In the genomic region with DNA sequence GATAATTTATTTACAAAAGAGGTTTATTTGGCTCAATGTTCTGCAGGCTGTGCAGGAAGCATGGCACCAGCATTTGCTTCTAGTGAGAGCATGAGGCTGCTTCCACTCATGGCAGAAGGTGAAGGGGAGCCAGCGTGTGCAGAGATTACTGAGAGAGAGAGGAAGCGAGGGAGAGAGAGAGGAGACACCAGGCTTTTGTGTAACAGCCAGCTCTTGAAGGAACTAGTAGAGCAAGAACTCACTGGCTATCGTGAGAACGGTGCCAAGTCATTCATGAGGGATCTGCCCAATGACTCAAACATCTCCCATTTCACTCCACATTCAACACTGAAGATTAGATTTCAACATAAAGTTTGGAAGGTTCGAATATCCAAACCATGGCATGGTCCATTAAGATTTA, we compare ENCODE assay signal across 15 cellular contexts. TPM values are rescaled to one million over a fixed set of nuclear protein-coding genes. Genes with fewer than 3 reads are reported as not detected.
DNase-seq lines count a peak whose midpoint lies in the region; ATAC-seq and TF ChIP-seq lines count a peak whose summit lies in the region.
"Had no signal": no experiment of that assay in that cellular context is flagged by ENCODE, and none has a peak within 500 bp of the region (broad histone marks: within the 10 kb centered on the region; RNA-seq: fewer than 3 reads in every experiment).

No MANE protein-coding gene starts in this region.

- TF ChIP-seq CTCF in right atrium auricular region (IDR thresholded peaks at IDR 0.05) (no peak), choroid plexus epithelial cell (conservative IDR thresholded peaks at IDR 0.05; ENCODE audit: low read depth, low read length) (no peak)

- peaks cover 0 to 36% of the 10 kb centered on the region in 2 donors for H3K4me1 ChIP-seq in right atrium auricular region

- no peak overlapping the region for H3K4me3 ChIP-seq in right atrium auricular region
- no peak overlapping the region for H3K4me3 ChIP-seq in choroid plexus epithelial cell (ENCODE audit: low read depth, low read length)
- H3K4me3 ChIP-seq: GM23338, upper lobe of left lung had no signal

- peak overlapping the region in 1 of 2 donors; percentile 8 for H3K27ac ChIP-seq in right atrium auricular region

- no peaks in the 10 kb centered on the region for H3K36me3 ChIP-seq in right atrium auricular region
- H3K36me3 ChIP-seq: upper lobe of left lung had no signal

- ATAC-seq in Right ventricle myocardium superior (ENCODE audit: poor library complexity) (peak; percentile 35), HG02852 (IDR thresholded peaks at IDR 0.05; ENCODE audit: unreplicated experiment) (no peak)
- ATAC-seq: GM23338 had no signal

- no peaks in the 10 kb centered on the region for H3K9me3 ChIP-seq in right atrium auricular region
- H3K9me3 ChIP-seq: upper lobe of left lung had no signal

- intact Hi-C loops in Right ventricle myocardium superior (cut with DNase I), result no loop called here

- H3K27me3 ChIP-seq in right atrium auricular region, result no peaks in the 10 kb centered on the region
- H3K27me3 ChIP-seq: upper lobe of left lung had no signal

- DNase-seq in Right ventricle myocardium superior (no peak), right atrium auricular region (ENCODE audit: low spot score) (no peak), choroid plexus epithelial cell (ENCODE audit: low read depth) (peak; percentile 8), islet precursor cell (peak; percentile 54), ureter (ENCODE audit: low spot score) (peak; percentile 49), COLO829 (ENCODE audit: low spot score) (no peak)
- DNase-seq in stimulated activated CD4-positive, alpha-beta T cell treated with anti-CD3 and anti-CD28 coated beads, Interleukin-4, amount 100 ng/mL, for 4 hours, result no peak
- DNase-seq: activated CD4-positive, alpha-beta T cell treated with anti-CD3 and anti-CD28 coated beads, Interleukin-2, amount 10 ng/mL, durations not matched to agents 7 days and 5 days; effector CD4-positive, alpha-beta T cell; head of caudate nucleus; NCI-H1105 treated with DMSO at 0.1 percent for 48 hours had no signal

RNA-seq across cellular contexts. Expression of a gene that starts 12.7 kb away (rescaled TPM):
- 82.5 TPM for total RNA-seq in Right ventricle myocardium superior
- total RNA-seq in right atrium auricular region, result 10 to 100 TPM; 35.5 to 52.5 TPM
- 21.0 TPM for total RNA-seq in ureter
- total RNA-seq: activated CD4-positive, alpha-beta T cell treated with anti-CD3 and anti-CD28 coated beads, Interleukin-2, amount 10 ng/mL, durations not matched to agents 7 days and 5 days; GM23338; T-helper 1 cell treated with Interleukin-12 subunit alpha and Interleukin-12 subunit beta and Interleukin-4 antibody, amounts not matched to agents 30 ng/mL and 1 ng/mL, for 36 hours had no signal

Comparison
In these comparisons a context has a peak if more than half of its experiments do, and no peak if none do; other contexts are left out.
1. DNase-seq: peak in choroid plexus epithelial cell (single experiment), islet precursor cell (single experiment) and ureter (single experiment); none in Right ventricle myocardium superior (single experiment), right atrium auricular region (single experiment), stimulated activated CD4-positive, alpha-beta T cell treated with anti-CD3 and anti-CD28 coated beads, Interleukin-4, amount 100 ng/mL, for 4 hours (0 of 2) and COLO829 (single experiment).